In the genomic region with DNA sequence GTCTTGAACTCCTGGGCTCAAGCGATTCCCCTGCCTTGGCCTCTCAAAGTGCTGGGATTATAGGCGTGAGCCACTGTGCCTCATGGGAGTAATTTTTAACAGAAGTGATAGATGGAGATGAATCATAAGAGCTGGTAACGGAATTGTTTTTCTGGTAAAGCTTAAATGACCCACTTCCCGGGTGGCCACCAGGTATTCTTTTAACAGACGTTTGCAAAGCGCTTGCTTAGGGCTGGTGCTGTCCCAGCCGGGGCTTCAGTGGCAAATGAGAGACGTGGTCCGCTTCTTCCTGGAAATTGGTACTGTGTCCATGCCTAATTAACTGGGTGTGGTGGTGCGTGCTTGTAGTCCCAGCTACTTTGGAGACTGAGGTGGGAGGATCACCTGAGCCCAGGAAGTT, we compare ENCODE assay signal across 15 cellular contexts. TPM values are rescaled to one million over a fixed set of nuclear protein-coding genes. Genes with fewer than 3 reads are reported as not detected.
DNase-seq lines count a peak whose midpoint lies in the region; ATAC-seq and TF ChIP-seq lines count a peak whose summit lies in the region.
"Had no signal": no experiment of that assay in that cellular context is flagged by ENCODE, and none has a peak within 500 bp of the region (broad histone marks: within the 10 kb centered on the region; RNA-seq: fewer than 3 reads in every experiment).

No MANE protein-coding gene starts in this region.

- no peak overlapping the region for H3K27ac Mint-ChIP-seq in activated naive CD8-positive, alpha-beta T cell treated with anti-CD3 and anti-CD28 coated beads, Interleukin-2, amount 10 ng/mL, durations not matched to agents 7 days and 5 days
- no peak overlapping the region for H3K27ac Mint-ChIP-seq in activated naive CD8-positive, alpha-beta T cell treated with anti-CD3 and anti-CD28 coated beads, Interleukin-2, amount 50 U/mL, for 24 hours
- H3K27ac Mint-ChIP-seq in memory B cell (peak overlapping the region; percentile 6), Calu3 (ENCODE audit: unreplicated experiment) (no peak overlapping the region)
- H3K27ac Mint-ChIP-seq: B cell; CD4-positive, alpha-beta T cell had no signal

- no peaks in the 10 kb centered on the region for H3K4me1 Mint-ChIP-seq in activated naive CD8-positive, alpha-beta T cell treated with anti-CD3 and anti-CD28 coated beads, Interleukin-2, amount 10 ng/mL, durations not matched to agents 7 days and 5 days
- H3K4me1 Mint-ChIP-seq in activated naive CD8-positive, alpha-beta T cell treated with anti-CD3 and anti-CD28 coated beads, Interleukin-2, amount 50 U/mL, for 24 hours: peaks cover 1% of the 10 kb centered on the region
- H3K4me1 Mint-ChIP-seq in memory B cell: peaks cover 13% of the 10 kb centered on the region
- no peaks in the 10 kb centered on the region for H3K4me1 Mint-ChIP-seq in Calu3 (ENCODE audit: low read depth, unreplicated experiment)

- H3K27ac ChIP-seq in HEK293 (ENCODE audit: extremely low read depth, low read depth, low read length) (no peak overlapping the region), sigmoid colon (no peak overlapping the region)
- H3K27ac ChIP-seq: GM23248 had no signal

- H3K36me3 Mint-ChIP-seq in activated naive CD8-positive, alpha-beta T cell treated with anti-CD3 and anti-CD28 coated beads, Interleukin-2, amount 10 ng/mL, durations not matched to agents 7 days and 5 days: no peaks in the 10 kb centered on the region
- peaks cover 3% of the 10 kb centered on the region for H3K36me3 Mint-ChIP-seq in activated naive CD8-positive, alpha-beta T cell treated with anti-CD3 and anti-CD28 coated beads, Interleukin-2, amount 50 U/mL, for 24 hours (ENCODE audit: low read depth)
- H3K36me3 Mint-ChIP-seq in memory B cell (peaks cover 8% of the 10 kb centered on the region), Calu3 (ENCODE audit: insufficient read depth, unreplicated experiment) (no peaks in the 10 kb centered on the region)

- POLR2A ChIA-PET in activated naive CD8-positive, alpha-beta T cell treated with anti-CD3 and anti-CD28 coated beads, Interleukin-2, amount 10 ng/mL, durations not matched to agents 7 days and 5 days (lab: Charles Lee): no interaction called here
- POLR2A ChIA-PET in HEK293 (lab: Yijun Ruan, JAX): interaction anchor here (1.4 kb wide), 1 partner anchor 24 kb away, joined by 4 read pairs; no protein-coding TSS in a partner anchor

- 88 to 91% methylated on average over 10 of the region's 10 CpGs for WGBS in sigmoid colon, 2 donors

- no peak overlapping the region for H3K4me3 Mint-ChIP-seq in activated naive CD8-positive, alpha-beta T cell treated with anti-CD3 and anti-CD28 coated beads, Interleukin-2, amount 10 ng/mL, durations not matched to agents 7 days and 5 days
- no peak overlapping the region for H3K4me3 Mint-ChIP-seq in activated naive CD8-positive, alpha-beta T cell treated with anti-CD3 and anti-CD28 coated beads, Interleukin-2, amount 50 U/mL, for 24 hours
- H3K4me3 Mint-ChIP-seq in memory B cell (no peak overlapping the region), Calu3 (ENCODE audit: low read depth, unreplicated experiment) (no peak overlapping the region)
- H3K4me3 Mint-ChIP-seq: B cell; CD4-positive, alpha-beta T cell had no signal

- TF ChIP-seq EP300 in sigmoid colon (IDR thresholded peaks at IDR 0.05): no peak

- H3K27me3 ChIP-seq in sigmoid colon: no peaks in the 10 kb centered on the region

- DNase-seq in activated naive CD8-positive, alpha-beta T cell treated with anti-CD3 and anti-CD28 coated beads, Interleukin-2, amount 10 ng/mL, durations not matched to agents 7 days and 5 days: peak; percentile 8
- no peak for DNase-seq in activated naive CD8-positive, alpha-beta T cell treated with anti-CD3 and anti-CD28 coated beads, Interleukin-2, amount 50 U/mL, for 24 hours
- no peak for DNase-seq in memory B cell (ENCODE audit: low spot score in 2 of 2)
- peak; percentile 14 for DNase-seq in sigmoid colon
- no peak for DNase-seq in Calu3
- DNase-seq in NCI-H2107 treated with DMSO at 0.1 percent for 48 hours (lab: John Stamatoyannopoulos, UW; ENCODE audit: unreplicated experiment): no peak
- no peak for DNase-seq in NCI-H2227 treated with DMSO at 0.1 percent for 48 hours (lab: John Stamatoyannopoulos, UW)
- DNase-seq: C1 segment of cervical spinal cord; CD4-positive, alpha-beta T cell; DMS53; GF-D8; GM23248 had no signal

- H3K36me3 ChIP-seq in HEK293 (ENCODE audit: control insufficient read depth in 2 of 2, insufficient read depth in 1 of 2, low read length in 2 of 2) (no peaks in the 10 kb centered on the region; a peak in 1 of 3 replicates), sigmoid colon (no peaks in the 10 kb centered on the region)

- H3K4me3 ChIP-seq in HEK293 (ENCODE audit: low read depth, low read length): no peak overlapping the region
- no peak overlapping the region for H3K4me3 ChIP-seq in sigmoid colon
- H3K4me3 ChIP-seq: GM23248 had no signal

- CTCF ChIA-PET in HEK293 (lab: Yijun Ruan, JAX): interaction anchor here (0.9 kb wide), 1 partner anchor 338 kb away, joined by 3 read pairs; no protein-coding TSS in a partner anchor
- CTCF ChIA-PET in Calu3 (lab: Charles Lee): interaction anchor here (0.6 kb wide), 1 partner anchor 34 kb away, joined by 7 read pairs; no protein-coding TSS in a partner anchor

- intact Hi-C loops in sigmoid colon (cut with DNase I) (no loop called here), Calu3 (cut with micrococcal nuclease; ENCODE audit: unreplicated experiment) (no loop called here)

- 0 out of 2 replicates have a peak, but pooled peaks cover 2% of the 10 kb centered on the region for H3K4me1 ChIP-seq in HEK293 (ENCODE audit: control insufficient read depth, insufficient read depth, low read length)
- peaks cover 0 to 14% (median 11%) of the 10 kb centered on the region in 4 donors for H3K4me1 ChIP-seq in sigmoid colon

- no peak for TF ChIP-seq POLR2A in sigmoid colon (IDR thresholded peaks at IDR 0.05)

- H3K9me3 ChIP-seq in HEK293 (ENCODE audit: control insufficient read depth, insufficient read depth, low read depth, low read length): no peaks in the 10 kb centered on the region
- H3K9me3 ChIP-seq in sigmoid colon: no peaks in the 10 kb centered on the region

- no peak for ATAC-seq in activated naive CD8-positive, alpha-beta T cell treated with anti-CD3 and anti-CD28 coated beads, Interleukin-2, amount 10 ng/mL, durations not matched to agents 7 days and 5 days (ENCODE audit: low read depth)
- no peak for ATAC-seq in activated naive CD8-positive, alpha-beta T cell treated with anti-CD3 and anti-CD28 coated beads, Interleukin-2, amount 50 U/mL, for 24 hours
- ATAC-seq in memory B cell (ENCODE audit: low read depth): no peak
- ATAC-seq: HCT116 had no signal

- TF ChIP-seq CTCF in HEK293 (tag by site-specific recombination; IDR thresholded peaks at IDR 0.05) (no peak), sigmoid colon (IDR thresholded peaks at IDR 0.05) (no peak), Calu3 (IDR thresholded peaks at IDR 0.05; ENCODE audit: unreplicated experiment) (no peak)

- no TSS peak for BruUV-seq in Calu3 (replicated peaks; lab: Mats Ljungman, UMichigan)

- H3K9me3 Mint-ChIP-seq in activated naive CD8-positive, alpha-beta T cell treated with anti-CD3 and anti-CD28 coated beads, Interleukin-2, amount 10 ng/mL, durations not matched to agents 7 days and 5 days: no peaks in the 10 kb centered on the region
- H3K9me3 Mint-ChIP-seq in activated naive CD8-positive, alpha-beta T cell treated with anti-CD3 and anti-CD28 coated beads, Interleukin-2, amount 50 U/mL, for 24 hours: no peaks in the 10 kb centered on the region
- no peaks in the 10 kb centered on the region for H3K9me3 Mint-ChIP-seq in memory B cell
- no peaks in the 10 kb centered on the region for H3K9me3 Mint-ChIP-seq in Calu3 (ENCODE audit: low read depth, unreplicated experiment)
- H3K9me3 Mint-ChIP-seq: CD4-positive, alpha-beta T cell had no signal

- peaks cover 2% of the 10 kb centered on the region for H3K27me3 Mint-ChIP-seq in activated naive CD8-positive, alpha-beta T cell treated with anti-CD3 and anti-CD28 coated beads, Interleukin-2, amount 10 ng/mL, durations not matched to agents 7 days and 5 days
- H3K27me3 Mint-ChIP-seq in activated naive CD8-positive, alpha-beta T cell treated with anti-CD3 and anti-CD28 coated beads, Interleukin-2, amount 50 U/mL, for 24 hours: no peaks in the 10 kb centered on the region
- no peaks in the 10 kb centered on the region for H3K27me3 Mint-ChIP-seq in memory B cell
- peaks cover 12% of the 10 kb centered on the region for H3K27me3 Mint-ChIP-seq in Calu3 (ENCODE audit: unreplicated experiment)
- H3K27me3 Mint-ChIP-seq: B cell; CD4-positive, alpha-beta T cell had no signal

TF ChIP-seq in HEK293, 187 proteins besides CTCF, POLR2A, EP300 and RAD21:
- TF ChIP-seq ZNF292 (tag by site-specific recombination; IDR thresholded peaks at IDR 0.05; ENCODE audit: borderline replicate concordance, low read depth) (no peak), ZNF394 (tag by site-specific recombination; IDR thresholded peaks at IDR 0.05; ENCODE audit: borderline replicate concordance) (no peak), ZSCAN23 (tag by site-specific recombination; IDR thresholded peaks at IDR 0.05) (no peak), OSR2 (tag by site-specific recombination; IDR thresholded peaks at IDR 0.05) (0 out of 2 replicates have a peak, but pooled peaks have one; percentile 12)
- TF ChIP-seq, protein P1, sequence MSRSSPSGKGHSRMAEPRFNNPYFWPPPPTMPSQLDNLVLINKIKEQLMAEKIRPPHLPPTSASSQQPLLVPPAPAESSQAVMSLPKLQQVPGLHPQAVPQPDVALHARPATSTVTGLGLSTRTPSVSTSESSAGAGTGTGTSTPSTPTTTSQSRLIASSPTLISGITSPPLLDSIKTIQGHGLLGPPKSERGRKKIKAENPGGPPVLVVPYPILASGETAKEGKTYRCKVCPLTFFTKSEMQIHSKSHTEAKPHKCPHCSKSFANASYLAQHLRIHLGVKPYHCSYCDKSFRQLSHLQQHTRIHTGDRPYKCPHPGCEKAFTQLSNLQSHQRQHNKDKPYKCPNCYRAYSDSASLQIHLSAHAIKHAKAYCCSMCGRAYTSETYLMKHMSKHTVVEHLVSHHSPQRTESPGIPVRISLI (tag by site-specific recombination; IDR thresholded peaks at IDR 0.05): no peak

RNA-seq across cellular contexts. Expression of gene CAMK1D, which starts 23.5 kb away (rescaled TPM):
- 1 to 10 TPM; 7.5 to 9.0 TPM for total RNA-seq in activated naive CD8-positive, alpha-beta T cell treated with anti-CD3 and anti-CD28 coated beads, Interleukin-2, amount 10 ng/mL, durations not matched to agents 7 days and 5 days
- total RNA-seq in sigmoid colon (10 to 100 TPM in 1 of 4 donors, 1 to 10 TPM in 3; 7.2 to 10.2 (median 8.7) TPM), Calu3 (2022) (2.6 and 2.7 TPM in 2 replicates)
- polyA plus RNA-seq in sigmoid colon: 10 to 100 TPM in 1 of 3 donors, 1 to 10 TPM in 2; 7.2 to 11.5 (median 7.6) TPM

Comparison
In these comparisons a context has a peak if more than half of its experiments do, and no peak if none do; other contexts are left out.
1. DNase-seq: peak in activated naive CD8-positive, alpha-beta T cell treated with anti-CD3 and anti-CD28 coated beads, Interleukin-2, amount 10 ng/mL, durations not matched to agents 7 days and 5 days (single experiment) and sigmoid colon (single experiment); none in activated naive CD8-positive, alpha-beta T cell treated with anti-CD3 and anti-CD28 coated beads, Interleukin-2, amount 50 U/mL, for 24 hours (single experiment), memory B cell (0 of 2), Calu3 (single experiment), NCI-H2107 treated with DMSO at 0.1 percent for 48 hours (single experiment) and NCI-H2227 treated with DMSO at 0.1 percent for 48 hours (single experiment).